ENCODE assay signal across 1 cellular context in genomic region chr4:7524064-7524682, GRCh38.
TF ChIP-seq lines count a peak whose summit lies in the region.

No MANE protein-coding gene starts in this region.

TF ChIP-seq in IMR-90, 13 proteins besides CTCF, POLR2A, EP300 and RAD21 (continued from another document):
- TF ChIP-seq, protein P1, sequence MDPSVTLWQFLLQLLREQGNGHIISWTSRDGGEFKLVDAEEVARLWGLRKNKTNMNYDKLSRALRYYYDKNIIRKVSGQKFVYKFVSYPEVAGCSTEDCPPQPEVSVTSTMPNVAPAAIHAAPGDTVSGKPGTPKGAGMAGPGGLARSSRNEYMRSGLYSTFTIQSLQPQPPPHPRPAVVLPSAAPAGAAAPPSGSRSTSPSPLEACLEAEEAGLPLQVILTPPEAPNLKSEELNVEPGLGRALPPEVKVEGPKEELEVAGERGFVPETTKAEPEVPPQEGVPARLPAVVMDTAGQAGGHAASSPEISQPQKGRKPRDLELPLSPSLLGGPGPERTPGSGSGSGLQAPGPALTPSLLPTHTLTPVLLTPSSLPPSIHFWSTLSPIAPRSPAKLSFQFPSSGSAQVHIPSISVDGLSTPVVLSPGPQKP (IDR thresholded peaks at IDR 0.05; ENCODE audit: borderline replicate concordance, low read depth, low read length): no peak
- TF ChIP-seq RFX5 (IDR thresholded peaks at IDR 0.05; ENCODE audit: low read depth, low read length): no peak
- TF ChIP-seq, protein P2, sequence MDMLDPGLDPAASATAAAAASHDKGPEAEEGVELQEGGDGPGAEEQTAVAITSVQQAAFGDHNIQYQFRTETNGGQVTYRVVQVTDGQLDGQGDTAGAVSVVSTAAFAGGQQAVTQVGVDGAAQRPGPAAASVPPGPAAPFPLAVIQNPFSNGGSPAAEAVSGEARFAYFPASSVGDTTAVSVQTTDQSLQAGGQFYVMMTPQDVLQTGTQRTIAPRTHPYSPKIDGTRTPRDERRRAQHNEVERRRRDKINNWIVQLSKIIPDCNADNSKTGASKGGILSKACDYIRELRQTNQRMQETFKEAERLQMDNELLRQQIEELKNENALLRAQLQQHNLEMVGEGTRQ (IDR thresholded peaks at IDR 0.05; ENCODE audit: low read depth, low read length): no peak
